ENCODE assay signal across 7 cellular contexts in the genomic region with DNA sequence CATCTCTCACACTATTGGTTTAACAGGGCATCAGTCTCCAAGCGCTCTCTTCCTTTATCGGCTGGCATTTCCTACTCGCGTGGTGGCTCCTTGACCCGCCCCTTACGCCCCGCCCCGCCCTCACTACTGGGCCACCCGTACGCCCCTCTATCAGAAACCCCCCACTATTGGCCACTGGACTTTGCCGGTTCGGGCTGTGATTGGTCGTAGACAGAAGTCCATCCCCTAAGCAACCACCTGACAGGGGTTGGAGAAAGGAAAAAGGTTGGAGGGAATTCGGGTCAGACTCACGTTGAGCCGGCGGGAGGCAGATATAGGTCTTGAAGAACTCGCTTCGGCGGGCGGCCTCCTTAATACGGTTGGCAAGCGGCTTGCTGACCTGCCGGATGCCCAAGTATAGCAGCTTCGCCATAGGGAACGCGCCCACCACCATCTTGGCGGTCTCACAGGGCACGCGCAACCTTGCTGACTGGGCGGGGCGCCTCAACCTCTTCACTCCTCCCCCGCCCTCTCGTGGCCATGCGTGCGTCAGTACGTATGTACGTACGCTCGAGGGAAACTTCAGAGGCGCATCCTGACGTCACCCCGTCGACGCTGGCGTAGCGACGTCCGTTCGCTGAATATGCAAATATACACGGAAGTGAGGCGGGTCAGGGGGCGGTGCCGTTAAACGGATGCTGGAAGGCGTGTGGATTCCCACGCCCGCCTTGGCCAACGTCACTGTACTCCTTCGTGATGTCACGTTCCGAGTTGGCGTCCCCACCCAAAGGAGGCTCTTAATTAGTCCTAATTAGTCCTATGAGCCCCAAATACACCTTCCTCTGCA. TPM values are rescaled to one million over a fixed set of nuclear protein-coding genes. Genes with fewer than 3 reads are reported as not detected.
DNase-seq lines count a peak whose midpoint lies in the region; ATAC-seq and TF ChIP-seq lines count a peak whose summit lies in the region.

A gene (minus strand): TSS at position 471 of the 826 bp plus-strand sequence. CDS start 38 bp downstream, at position 433.

- peak within 1 kb of the TSS; percentile 60 for H2AFZ ChIP-seq in hepatocyte

- H3K4me3 ChIP-seq in hepatocyte: peak within 1 kb of the TSS; percentile 58

- H3K27me3 ChIP-seq in hepatocyte: no peaks in the 10 kb centered on the region

- H3K27ac ChIP-seq in hepatocyte: peak within 1 kb of the TSS; percentile 96

- H3K4me1 ChIP-seq in hepatocyte (ENCODE audit: insufficient read depth): peaks cover 9% of the 10 kb centered on the region

- no peaks in the 10 kb centered on the region for H4K20me1 ChIP-seq in hepatocyte (ENCODE audit: insufficient read depth, poor library complexity, severe bottlenecking)

- no peaks in the 10 kb centered on the region for H3K9me2 ChIP-seq in hepatocyte (replicated peaks; ENCODE audit: insufficient read depth)

- WGBS in hepatocyte (ENCODE audit: low lambda C conversion rate, missing lambda C conversion rate): under 1% methylated on average over 55 of the region's 63 CpGs

- no peaks in the 10 kb centered on the region for H3K36me3 ChIP-seq in hepatocyte (replicated peaks; ENCODE audit: insufficient read depth, low read depth)

- peak; percentile 99 for DNase-seq in NCI-H2081 (lab: John Stamatoyannopoulos, UW)
- DNase-seq in T1000 (lab: John Stamatoyannopoulos, UW): peak; percentile 96
- peak; percentile 100 for DNase-seq in astrocyte of the hippocampus (ENCODE audit: low read depth, low spot score)
- DNase-seq in hepatocyte (ENCODE audit: low spot score): peak; percentile 100
- peak; percentile 99 for DNase-seq in renal cortical epithelial cell (ENCODE audit: low read depth)

- H3K4me2 ChIP-seq in hepatocyte: peak within 1 kb of the TSS; percentile 86

- peak; percentile 36 for TF ChIP-seq CTCF in hepatocyte (IDR thresholded peaks at IDR 0.05; ENCODE audit: poor library complexity)

- ATAC-seq in GM18508 (IDR thresholded peaks at IDR 0.05; ENCODE audit: insufficient read depth, unreplicated experiment) (peak; percentile 74), HG03025 (IDR thresholded peaks at IDR 0.05; ENCODE audit: low FRiP score, unreplicated experiment) (peak; percentile 92)

- peaks cover 36% of the 10 kb centered on the region for H3K79me2 ChIP-seq in hepatocyte

- no peaks in the 10 kb centered on the region for H3K9me3 ChIP-seq in hepatocyte (ENCODE audit: low read depth)

RNA-seq across cellular contexts. Expression of the gene that starts here (rescaled TPM):
- total RNA-seq in hepatocyte (11.2 and 15.1 TPM in 2 replicates), renal cortical epithelial cell (8.7 and 14.5 TPM in 2 replicates)
- 15.0 and 15.2 TPM in 2 replicates for polyA plus RNA-seq in hepatocyte

Comparison
In these comparisons a context has a peak if more than half of its experiments do, and no peak if none do; other contexts are left out.
1. Peak in every context shown above with its lines: DNase-seq, ATAC-seq, H3K4me3 ChIP-seq and H3K27ac ChIP-seq.